ENCODE assay signal across 8 cellular contexts in genomic region chr7:74269757-74270277, GRCh38. TPM values are rescaled to one million over a fixed set of nuclear protein-coding genes. Genes with fewer than 3 reads are reported as not detected.
DNase-seq lines count a peak whose midpoint lies in the region; ATAC-seq and TF ChIP-seq lines count a peak whose summit lies in the region.

No MANE protein-coding gene starts in this region.

- no peaks in the 10 kb centered on the region for H3K36me3 ChIP-seq in mucosa of rectum (ENCODE audit: control insufficient read depth in 2 of 2, insufficient read depth in 2 of 2, low read length in 2 of 2)

- peak; percentile 31 for ATAC-seq in HG03135 (IDR thresholded peaks at IDR 0.05; ENCODE audit: unreplicated experiment)
- ATAC-seq in stimulated activated naive CD8-positive, alpha-beta T cell treated with anti-CD3 and anti-CD28 coated beads, Interleukin-15, Interleukin-2, amounts not matched to agents 100 U/mL and 50 U/mL, for 24 hours: peak; percentile 80
- no peak for ATAC-seq in GM19452 (IDR thresholded peaks at IDR 0.05; ENCODE audit: unreplicated experiment)

- DNase-seq in G401 (ENCODE audit: low spot score) (peak; percentile 75), NCI-H748 treated with DMSO at 0.1 percent for 48 hours (lab: John Stamatoyannopoulos, UW) (peak; percentile 93), erythroblast (lab: John Stamatoyannopoulos, UW) (peak; percentile 59 to 66)
- DNase-seq in activated CD8-positive, alpha-beta memory T cell treated with anti-CD3 and anti-CD28 coated beads, Interleukin-2, amount 50 U/mL, for 48 hours: peak; percentile 61
- DNase-seq in stimulated activated naive CD8-positive, alpha-beta T cell treated with anti-CD3 and anti-CD28 coated beads, Interleukin-15, Interleukin-2, amounts not matched to agents 100 U/mL and 50 U/mL, for 24 hours: peak; percentile 56

- H3K27ac ChIP-seq in mucosa of rectum (ENCODE audit: low read depth in 2 of 2, low read length in 2 of 2): peak overlapping the region in 1 of 2 donors; percentile 32

- peak overlapping the region; percentile 75 to 76 for H3K4me3 ChIP-seq in mucosa of rectum (ENCODE audit: low read length in 2 of 2)

- in situ Hi-C loops in G401 (cut with HindIII; ENCODE audit: low sequenced_read_pairs): no loop called here

- H3K9ac ChIP-seq in mucosa of rectum (ENCODE audit: low read depth in 1 of 2, low read length in 2 of 2): peak overlapping the region; percentile 52 to 54

- H3K27me3 ChIP-seq in mucosa of rectum (ENCODE audit: control insufficient read depth in 2 of 2, insufficient read depth in 2 of 2, low read length in 2 of 2): no peaks in the 10 kb centered on the region

- peaks cover 10 to 15% of the 10 kb centered on the region in 2 donors for H3K4me1 ChIP-seq in mucosa of rectum (ENCODE audit: control insufficient read depth in 2 of 2, insufficient read depth in 2 of 2, low read length in 2 of 2)

- no peak for TF ChIP-seq POLR2A in erythroblast (IDR thresholded peaks at IDR 0.05; ENCODE audit: low read length)

- no peaks in the 10 kb centered on the region for H3K9me3 ChIP-seq in mucosa of rectum (ENCODE audit: control insufficient read depth in 2 of 2, low read length in 2 of 2)

RNA-seq across cellular contexts. Expression of gene RFC2, which starts 15.6 kb away (rescaled TPM):
- total RNA-seq in G401 (2014; rRNA removed; shearing (Covaris generic)): 40.6 and 47.9 TPM in 2 replicates

RNA-seq across cellular contexts. Expression of gene CLIP2, which starts 19.4 kb away (rescaled TPM):
- 33.2 and 34.2 TPM in 2 replicates for total RNA-seq in G401 (2014; rRNA removed; shearing (Covaris generic))
